In genomic region chr11:66052664-66052982, GRCh38 we compare ENCODE assay signal across 8 cellular contexts. TPM values are rescaled to one million over a fixed set of nuclear protein-coding genes. Genes with fewer than 3 reads are reported as not detected.
DNase-seq lines count a peak whose midpoint lies in the region; ATAC-seq and TF ChIP-seq lines count a peak whose summit lies in the region.
"Had no signal": no experiment of that assay in that cellular context is flagged by ENCODE, and none has a peak within 500 bp of the region (broad histone marks: within the 10 kb centered on the region; RNA-seq: fewer than 3 reads in every experiment).

No MANE protein-coding gene starts in this region.

- TF ChIP-seq CTCF in stomach (IDR thresholded peaks at IDR 0.05): no peak

- ATAC-seq in HG03457 (IDR thresholded peaks at IDR 0.05; ENCODE audit: unreplicated experiment): peak; percentile 15
- no peak for ATAC-seq in activated T-helper 17 cell treated with anti-CD3 and anti-CD28 coated beads, Interleukin-2, amount 50 U/mL, for 72 hours (replicated peaks)
- ATAC-seq in GM18867 (IDR thresholded peaks at IDR 0.05; ENCODE audit: unreplicated experiment): no peak

- peaks cover 65% of the 10 kb centered on the region for H3K36me3 Mint-ChIP-seq in activated T-helper 17 cell treated with anti-CD3 and anti-CD28 coated beads, Interleukin-2, amount 50 U/mL, for 72 hours (ENCODE audit: low read depth)

- no peak for TF ChIP-seq POLR2A in stomach (IDR thresholded peaks at IDR 0.05)

- H3K4me3 ChIP-seq in iPS-18c (ENCODE audit: insufficient read depth, low read depth, low read length) (peak overlapping the region; percentile 98), stomach (peak overlapping the region; percentile 72 to 98 (median 94))

- DNase-seq in stomach (peak; percentile 45), H4 (ENCODE audit: low spot score) (no peak), T-helper 9 cell (no peak)

- TF ChIP-seq EP300 in stomach (IDR thresholded peaks at IDR 0.05): no peak

- 0 to 1% (median 1%) methylated on average over 14 to 17 of the region's 17 CpGs for WGBS in stomach, 5 donors

- peak overlapping the region; percentile 80 to 94 (median 86) for H3K27ac ChIP-seq in stomach

- H3K36me3 ChIP-seq in stomach: peaks cover 34 to 43% (median 39%) of the 10 kb centered on the region in 4 donors

- no peaks in the 10 kb centered on the region for H3K27me3 Mint-ChIP-seq in activated T-helper 17 cell treated with anti-CD3 and anti-CD28 coated beads, Interleukin-2, amount 50 U/mL, for 72 hours

- peak overlapping the region; percentile 100 for H3K4me3 Mint-ChIP-seq in activated T-helper 17 cell treated with anti-CD3 and anti-CD28 coated beads, Interleukin-2, amount 50 U/mL, for 72 hours

- no peaks in the 10 kb centered on the region for H3K9me3 Mint-ChIP-seq in activated T-helper 17 cell treated with anti-CD3 and anti-CD28 coated beads, Interleukin-2, amount 50 U/mL, for 72 hours

- peak overlapping the region; percentile 100 for H3K27ac Mint-ChIP-seq in activated T-helper 17 cell treated with anti-CD3 and anti-CD28 coated beads, Interleukin-2, amount 50 U/mL, for 72 hours

- peaks cover 6% of the 10 kb centered on the region for H3K4me1 Mint-ChIP-seq in activated T-helper 17 cell treated with anti-CD3 and anti-CD28 coated beads, Interleukin-2, amount 50 U/mL, for 72 hours

- intact Hi-C loops in stomach (cut with DNase I; ENCODE audit: low total_unique reads): no loop called here

- H3K4me1 ChIP-seq in stomach: peaks cover 28 to 50% (median 35%) of the 10 kb centered on the region in 4 donors

- H3K27me3 ChIP-seq in stomach: peaks cover 0 to 23% (median 15%) of the 10 kb centered on the region in 3 donors

- no peaks in the 10 kb centered on the region for H3K9me3 ChIP-seq in iPS-18c (ENCODE audit: control insufficient read depth, insufficient read depth, low read length)
- no peaks in the 10 kb centered on the region for H3K9me3 ChIP-seq in stomach

RNA-seq across cellular contexts. Expression of gene SF3B2, which starts 0.5 kb away (rescaled TPM):
- total RNA-seq in activated T-helper 17 cell treated with anti-CD3 and anti-CD28 coated beads, Interleukin-2, amount 50 U/mL, for 72 hours: 100 to 1,000 TPM; 201 to 237 TPM
- 100 to 1,000 TPM in 4 of 5 donors, 10 to 100 TPM in 1; 52.7 to 366 (median 164) TPM for total RNA-seq in stomach
- 100 to 1,000 TPM in 1 of 3 donors, 10 to 100 TPM in 2; 71.4 to 110 (median 99.9) TPM for polyA plus RNA-seq in stomach
- 135 and 140 TPM in 2 replicates for total RNA-seq in H4 (2014; rRNA removed; shearing (Covaris generic))

RNA-seq across cellular contexts. Expression of gene GAL3ST3, which starts 3.7 kb away (rescaled TPM):
- under 1 TPM in 1 of 2 donors, not detected in 1; 0.45 TPM for total RNA-seq in activated T-helper 17 cell treated with anti-CD3 and anti-CD28 coated beads, Interleukin-2, amount 50 U/mL, for 72 hours
- total RNA-seq in stomach: not detected
- not detected for polyA plus RNA-seq in stomach
- not detected in 2 replicates for total RNA-seq in H4 (2014; rRNA removed; shearing (Covaris generic))

RNA-seq across cellular contexts. Expression of gene PACS1, which starts 17.4 kb away (rescaled TPM):
- total RNA-seq in activated T-helper 17 cell treated with anti-CD3 and anti-CD28 coated beads, Interleukin-2, amount 50 U/mL, for 72 hours: 100 to 1,000 TPM in 1 of 2 donors, 10 to 100 TPM in 1; 84.5 to 105 TPM
- 100 to 1,000 TPM in 2 of 5 donors, 10 to 100 TPM in 3; 47.0 to 269 (median 57.4) TPM for total RNA-seq in stomach
- polyA plus RNA-seq in stomach: 10 to 100 TPM; 14.7 to 24.3 (median 18.2) TPM
- total RNA-seq in H4 (2014; rRNA removed; shearing (Covaris generic)): 7.6 and 8.9 TPM in 2 replicates

RNA-seq across cellular contexts. Expression of gene CATSPER1, which starts 26.3 kb away (rescaled TPM):
- total RNA-seq in activated T-helper 17 cell treated with anti-CD3 and anti-CD28 coated beads, Interleukin-2, amount 50 U/mL, for 72 hours: 1 to 10 TPM in 1 of 2 donors, not detected in 1; 2.1 TPM
- not detected for total RNA-seq in stomach
- 1 to 10 TPM in 1 of 3 donors, under 1 TPM in 2; 0.08 to 1.4 (median 0.68) TPM for polyA plus RNA-seq in stomach
- 2.6 and 4.6 TPM in 2 replicates for total RNA-seq in H4 (2014; rRNA removed; shearing (Covaris generic))

RNA-seq across cellular contexts. Expression of gene CST6, which starts 40.8 kb away (rescaled TPM):
- total RNA-seq in activated T-helper 17 cell treated with anti-CD3 and anti-CD28 coated beads, Interleukin-2, amount 50 U/mL, for 72 hours: under 1 TPM in 1 of 2 donors, not detected in 1; 0.37 TPM
- total RNA-seq in stomach: 10 to 100 TPM in 1 of 5 donors, not detected in 4; 47.8 TPM
- 1 to 10 TPM in 1 of 3 donors, under 1 TPM in 1, not detected in 1; 0.50 to 6.6 TPM for polyA plus RNA-seq in stomach
- total RNA-seq in H4 (2014; rRNA removed; shearing (Covaris generic)): not detected in 2 replicates
- total RNA-seq: subcutaneous adipose tissue had no signal
